ENCODE assay signal across 8 cellular contexts in genomic region chr19:47257411-47258169, GRCh38. TPM values are rescaled to one million over a fixed set of nuclear protein-coding genes. Genes with fewer than 3 reads are reported as not detected.
DNase-seq lines count a peak whose midpoint lies in the region; ATAC-seq and TF ChIP-seq lines count a peak whose summit lies in the region.

No MANE protein-coding gene starts in this region.

- H3K4me3 Mint-ChIP-seq in T-helper 2 cell treated with Interferon-gamma antibody and Interleukin-4, amounts not matched to agents 5 μg/mL and 100 μg/mL, for 36 hours = peak overlapping the region; percentile 90
- peak overlapping the region; percentile 87 for H3K4me3 Mint-ChIP-seq in activated CD8-positive, alpha-beta T cell treated with anti-CD3 and anti-CD28 coated beads, Interleukin-2, amount 10 ng/mL, durations not matched to agents 7 days and 5 days

- peaks cover 39% of the 10 kb centered on the region for H3K36me3 Mint-ChIP-seq in T-helper 2 cell treated with Interferon-gamma antibody and Interleukin-4, amounts not matched to agents 5 μg/mL and 100 μg/mL, for 36 hours (ENCODE audit: low read depth)
- peaks cover 43% of the 10 kb centered on the region for H3K36me3 Mint-ChIP-seq in activated CD8-positive, alpha-beta T cell treated with anti-CD3 and anti-CD28 coated beads, Interleukin-2, amount 10 ng/mL, durations not matched to agents 7 days and 5 days (ENCODE audit: low read depth)

- intact Hi-C loops in right cardiac atrium (cut with DNase I) (no loop called here), posterior cingulate gyrus (cut with DNase I) (loop anchor here (2.0 kb wide), 1 partner anchor 15 kb away; no protein-coding TSS in a partner anchor)

- H3K4me3 ChIP-seq in right cardiac atrium (ENCODE audit: low read length) = peak overlapping the region; percentile 54
- H3K4me3 ChIP-seq in smooth muscle cell = peak overlapping the region; percentile 59

- H3F3A ChIP-seq in smooth muscle cell (ENCODE audit: low read depth) = peaks cover 4% of the 10 kb centered on the region

- 2% methylated on average over 29 of the region's 29 CpGs for WGBS in right cardiac atrium
- 3% methylated on average over 23 of the region's 29 CpGs for WGBS in smooth muscle cell (ENCODE audit: low lambda C conversion rate)

- no peaks in the 10 kb centered on the region for H3K27me3 Mint-ChIP-seq in T-helper 2 cell treated with Interferon-gamma antibody and Interleukin-4, amounts not matched to agents 5 μg/mL and 100 μg/mL, for 36 hours (ENCODE audit: low read depth)
- H3K27me3 Mint-ChIP-seq in activated CD8-positive, alpha-beta T cell treated with anti-CD3 and anti-CD28 coated beads, Interleukin-2, amount 10 ng/mL, durations not matched to agents 7 days and 5 days (ENCODE audit: low read depth) = no peaks in the 10 kb centered on the region

- CTCF ChIA-PET in activated CD8-positive, alpha-beta T cell treated with anti-CD3 and anti-CD28 coated beads, Interleukin-2, amount 10 ng/mL, durations not matched to agents 7 days and 5 days (lab: Charles Lee) = interaction anchor here (3.1 to 5.9 kb wide), 2 partner anchors 10 to 13 kb away, joined by 31 to 76 read pairs; no protein-coding TSS in a partner anchor

- peaks cover 15% of the 10 kb centered on the region for H4K20me1 ChIP-seq in smooth muscle cell (ENCODE audit: low read depth)

- H3K9ac ChIP-seq in smooth muscle cell (ENCODE audit: low read depth) = peak overlapping the region; percentile 77

- H3K27ac Mint-ChIP-seq in T-helper 2 cell treated with Interferon-gamma antibody and Interleukin-4, amounts not matched to agents 5 μg/mL and 100 μg/mL, for 36 hours = peak overlapping the region; percentile 92
- peak overlapping the region; percentile 97 for H3K27ac Mint-ChIP-seq in activated CD8-positive, alpha-beta T cell treated with anti-CD3 and anti-CD28 coated beads, Interleukin-2, amount 10 ng/mL, durations not matched to agents 7 days and 5 days

- H3K36me3 ChIP-seq in smooth muscle cell (ENCODE audit: low read depth) = peaks cover 4% of the 10 kb centered on the region

- peak overlapping the region; percentile 77 for H3K27ac ChIP-seq in right cardiac atrium (ENCODE audit: low read length)
- H3K27ac ChIP-seq in smooth muscle cell (ENCODE audit: low read depth) = peak overlapping the region; percentile 88

- ATAC-seq in activated CD8-positive, alpha-beta T cell treated with anti-CD3 and anti-CD28 coated beads, Interleukin-2, amount 10 ng/mL, durations not matched to agents 7 days and 5 days = peak; percentile 13
- ATAC-seq in right cardiac atrium (peak; percentile 74 to 76), GM21717 (IDR thresholded peaks at IDR 0.05; ENCODE audit: unreplicated experiment) (no peak)

- H2AFZ ChIP-seq in smooth muscle cell (ENCODE audit: low read depth) = no peak overlapping the region

- peak overlapping the region; percentile 91 for H3K4me2 ChIP-seq in smooth muscle cell

- TF ChIP-seq CTCF in smooth muscle cell (IDR thresholded peaks at IDR 0.05; ENCODE audit: borderline replicate concordance, insufficient read depth, poor library complexity, severe bottlenecking) = no peak

- H3K4me1 ChIP-seq in right cardiac atrium (ENCODE audit: control insufficient read depth, insufficient read depth, low read length) = peaks cover 4% of the 10 kb centered on the region
- peaks cover 15% of the 10 kb centered on the region for H3K4me1 ChIP-seq in smooth muscle cell (ENCODE audit: low read depth)

- peaks cover 38% of the 10 kb centered on the region for H3K79me2 ChIP-seq in smooth muscle cell (ENCODE audit: low read depth)

- DNase-seq in T-helper 2 cell treated with Interferon-gamma antibody and Interleukin-4, amounts not matched to agents 5 μg/mL and 100 μg/mL, for 36 hours (ENCODE audit: low spot score) = no peak
- DNase-seq in T-helper 2 cell (no peak), right cardiac atrium (peak in 2 of 3 donors; percentile 59 to 72), smooth muscle cell (lab: John Stamatoyannopoulos, UW; ENCODE audit: unreplicated experiment) (no peak), posterior cingulate gyrus (no peak), AG08395 (ENCODE audit: low spot score) (no peak)
- DNase-seq in activated CD8-positive, alpha-beta T cell treated with anti-CD3 and anti-CD28 coated beads, Interleukin-2, amount 10 ng/mL, durations not matched to agents 7 days and 5 days = no peak

- POLR2A ChIA-PET in activated CD8-positive, alpha-beta T cell treated with anti-CD3 and anti-CD28 coated beads, Interleukin-2, amount 10 ng/mL, durations not matched to agents 7 days and 5 days (lab: Charles Lee) = interaction anchor here (1.2 to 2.6 kb wide), 7 partner anchors 13 to 162 kb away, joined by 3 to 43 read pairs (median 8); partner anchors contain the start of genes INAFM1 and ZC3H4

- H3K27me3 ChIP-seq in right cardiac atrium (ENCODE audit: control insufficient read depth, insufficient read depth) (no peaks in the 10 kb centered on the region), smooth muscle cell (ENCODE audit: low read depth) (no peaks in the 10 kb centered on the region)

- H3K4me1 Mint-ChIP-seq in T-helper 2 cell treated with Interferon-gamma antibody and Interleukin-4, amounts not matched to agents 5 μg/mL and 100 μg/mL, for 36 hours (ENCODE audit: low read depth) = peaks cover 32% of the 10 kb centered on the region
- H3K4me1 Mint-ChIP-seq in activated CD8-positive, alpha-beta T cell treated with anti-CD3 and anti-CD28 coated beads, Interleukin-2, amount 10 ng/mL, durations not matched to agents 7 days and 5 days (ENCODE audit: low read depth) = peaks cover 45% of the 10 kb centered on the region

- H3K9me3 Mint-ChIP-seq in T-helper 2 cell treated with Interferon-gamma antibody and Interleukin-4, amounts not matched to agents 5 μg/mL and 100 μg/mL, for 36 hours = no peaks in the 10 kb centered on the region
- H3K9me3 Mint-ChIP-seq in activated CD8-positive, alpha-beta T cell treated with anti-CD3 and anti-CD28 coated beads, Interleukin-2, amount 10 ng/mL, durations not matched to agents 7 days and 5 days (ENCODE audit: insufficient read depth) = no peaks in the 10 kb centered on the region

- H3K9me3 ChIP-seq in right cardiac atrium (ENCODE audit: control insufficient read depth, low read length) (no peaks in the 10 kb centered on the region), smooth muscle cell (replicated peaks; ENCODE audit: low read depth) (no peaks in the 10 kb centered on the region)

RNA-seq across cellular contexts. Expression of gene CCDC9, which starts 1.3 kb away (rescaled TPM):
- 10 to 100 TPM; 30.0 to 32.1 TPM for total RNA-seq in activated CD8-positive, alpha-beta T cell treated with anti-CD3 and anti-CD28 coated beads, Interleukin-2, amount 10 ng/mL, durations not matched to agents 7 days and 5 days
- total RNA-seq in right cardiac atrium = 10 to 100 TPM; 18.1 to 27.5 (median 22.4) TPM
- 27.8 TPM for polyA plus RNA-seq in right cardiac atrium
- total RNA-seq in smooth muscle cell = 4.7 and 6.4 TPM in 2 replicates
- 12.7 and 29.5 TPM in 2 replicates for polyA plus RNA-seq in smooth muscle cell

RNA-seq across cellular contexts. Expression of gene INAFM1, which starts 17.1 kb away (rescaled TPM):
- total RNA-seq in activated CD8-positive, alpha-beta T cell treated with anti-CD3 and anti-CD28 coated beads, Interleukin-2, amount 10 ng/mL, durations not matched to agents 7 days and 5 days = 10 to 100 TPM; 12.9 to 14.3 TPM
- total RNA-seq in right cardiac atrium (10 to 100 TPM; 13.3 to 16.9 (median 15.0) TPM), smooth muscle cell (7.2 and 8.0 TPM in 2 replicates)
- polyA plus RNA-seq in right cardiac atrium (7.0 TPM), smooth muscle cell (29.7 and 31.5 TPM in 2 replicates)

RNA-seq across cellular contexts. Expression of gene BBC3, which starts 26.6 kb away (rescaled TPM):
- total RNA-seq in activated CD8-positive, alpha-beta T cell treated with anti-CD3 and anti-CD28 coated beads, Interleukin-2, amount 10 ng/mL, durations not matched to agents 7 days and 5 days = 10 to 100 TPM; 15.7 to 16.8 TPM
- total RNA-seq in right cardiac atrium (1 to 10 TPM; 2.1 to 4.3 (median 4.0) TPM), smooth muscle cell (8.2 and 10.2 TPM in 2 replicates)
- polyA plus RNA-seq in right cardiac atrium (3.4 TPM), smooth muscle cell (28.2 and 29.9 TPM in 2 replicates)

RNA-seq across cellular contexts. Expression of gene C5AR1, which starts 52.1 kb away (rescaled TPM):
- total RNA-seq in activated CD8-positive, alpha-beta T cell treated with anti-CD3 and anti-CD28 coated beads, Interleukin-2, amount 10 ng/mL, durations not matched to agents 7 days and 5 days = 1 to 10 TPM; 1.0 to 1.8 TPM
- 10 to 100 TPM in 1 of 4 donors, 1 to 10 TPM in 3; 5.9 to 11.7 (median 6.9) TPM for total RNA-seq in right cardiac atrium
- polyA plus RNA-seq in right cardiac atrium = 2.3 TPM
- 0.49 and 1.6 TPM in 2 replicates for total RNA-seq in smooth muscle cell
- 0.48 and 1.1 TPM in 2 replicates for polyA plus RNA-seq in smooth muscle cell

Comparison
In these comparisons a context has a peak if more than half of its experiments do, and no peak if none do; other contexts are left out.
1. DNase-seq: peak in right cardiac atrium (2 of 3); none in T-helper 2 cell treated with Interferon-gamma antibody and Interleukin-4, amounts not matched to agents 5 μg/mL and 100 μg/mL, for 36 hours (single experiment), T-helper 2 cell (0 of 5), activated CD8-positive, alpha-beta T cell treated with anti-CD3 and anti-CD28 coated beads, Interleukin-2, amount 10 ng/mL, durations not matched to agents 7 days and 5 days (single experiment), smooth muscle cell (single experiment), posterior cingulate gyrus (0 of 10) and AG08395 (single experiment).